In genomic region chr16:20905576-20905975, GRCh38 we compare ENCODE assay signal across 3 cellular contexts.
TF ChIP-seq lines count a peak whose summit lies in the region.

No MANE protein-coding gene starts in this region.

TF ChIP-seq in SK-N-SH, 30 proteins besides CTCF, POLR2A, EP300 and RAD21:
- no peak for TF ChIP-seq MAX (IDR thresholded peaks at IDR 0.05; ENCODE audit: low read depth)
- TF ChIP-seq EZH2phosphoT487 (IDR thresholded peaks at IDR 0.05; ENCODE audit: borderline replicate concordance, low read depth) = no peak
- TF ChIP-seq CHD2 (IDR thresholded peaks at IDR 0.05; ENCODE audit: low read length, partially characterized antibody) = no peak
- TF ChIP-seq RCOR1 (IDR thresholded peaks at IDR 0.05; ENCODE audit: low read length) = no peak
- TF ChIP-seq TCF12 (IDR thresholded peaks at IDR 0.05) = no peak
- no peak for TF ChIP-seq POLR2AphosphoS5 (IDR thresholded peaks at IDR 0.05; ENCODE audit: low read depth, low read length)
- TF ChIP-seq YY1 (IDR thresholded peaks at IDR 0.05; ENCODE audit: low read depth) = no peak
- TF ChIP-seq FOXJ3 (CRISPR knock-in tag; IDR thresholded peaks at IDR 0.05) = no peak
- no peak for TF ChIP-seq GABPA (IDR thresholded peaks at IDR 0.05; ENCODE audit: low read depth)
- TF ChIP-seq TEAD4 (IDR thresholded peaks at IDR 0.05; ENCODE audit: borderline replicate concordance, insufficient read depth) = no peak
- TF ChIP-seq REST (IDR thresholded peaks at IDR 0.05; ENCODE audit: low read depth, low read length) = no peak
- TF ChIP-seq ZBTB33 (IDR thresholded peaks at IDR 0.05; ENCODE audit: borderline replicate concordance, low read depth) = no peak

TF ChIP-seq in SK-N-SH treated with all-trans-retinoic acid at 6 μM for 48 hours, 23 proteins besides CTCF, POLR2A, EP300 and RAD21:
- TF ChIP-seq OSR1 (CRISPR knock-in tag; IDR thresholded peaks at IDR 0.05) (no peak), CREB5 (CRISPR knock-in tag; IDR thresholded peaks at IDR 0.05; ENCODE audit: low read depth) (no peak)

TF ChIP-seq in endothelial cell of umbilical vein, 7 proteins besides CTCF, POLR2A, EP300 and RAD21:
- TF ChIP-seq FOS (IDR thresholded peaks at IDR 0.05; ENCODE audit: borderline replicate concordance, insufficient read depth, low read length) (no peak), EZH2 (IDR thresholded peaks at IDR 0.05; ENCODE audit: borderline replicate concordance, low read depth, low read length, severe bottlenecking) (no peak), POLR2AphosphoS5 (IDR thresholded peaks at IDR 0.05; ENCODE audit: insufficient read depth, low read depth, low read length) (no peak), GATA2 (IDR thresholded peaks at IDR 0.05; ENCODE audit: insufficient read depth, insufficient read length, low read depth, low read length) (no peak), JUN (IDR thresholded peaks at IDR 0.05; ENCODE audit: borderline replicate concordance, insufficient read depth, insufficient read length, low read depth) (no peak), MAX (IDR thresholded peaks at IDR 0.05; ENCODE audit: insufficient read depth, insufficient read length) (no peak), MYC (IDR thresholded peaks at IDR 0.05; ENCODE audit: low read depth, low read length) (no peak)
